20 cellular contexts compared by ENCODE assay signal in the genomic region with DNA sequence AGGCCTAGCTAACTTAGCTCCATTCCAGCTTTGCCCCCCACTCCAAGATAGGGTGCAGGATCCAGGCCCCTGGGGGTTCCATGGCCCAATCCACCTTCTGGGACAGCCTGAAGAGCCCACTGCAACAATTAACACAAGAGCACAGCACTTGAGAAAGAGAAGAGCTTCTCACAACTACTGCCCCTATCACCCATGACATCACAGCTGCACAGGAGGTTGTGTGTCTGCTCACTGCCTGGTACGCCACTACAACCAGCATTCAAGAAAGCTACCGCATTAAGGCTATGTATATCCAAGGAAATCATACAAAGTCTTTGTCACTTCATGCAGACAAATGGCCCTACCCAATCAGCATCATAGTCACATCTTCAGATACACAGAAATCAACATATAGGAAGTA.
A peak's percentile ranks its signal among the peaks of the same experiment; 100 is the strongest.
DNase-seq lines count a peak whose midpoint lies in the region; ATAC-seq and TF ChIP-seq lines count a peak whose summit lies in the region.
"Had no signal": no experiment of that assay in that cellular context is flagged by ENCODE, and none has a peak within 500 bp of the region (broad histone marks: within the 10 kb centered on the region; RNA-seq: fewer than 3 reads in every experiment).

No MANE protein-coding gene starts in this region.

- no peaks in the 10 kb centered on the region for H3K36me3 Mint-ChIP-seq in natural killer cell
- peaks cover 10% of the 10 kb centered on the region for H3K36me3 Mint-ChIP-seq in natural killer cell treated with Interleukin-12 subunit alpha and Interleukin-12 subunit beta and Interleukin-15 and Interleukin-18, amount 100 ng/mL, for 72 hours

- no peak for TF ChIP-seq EP300 in suprapubic skin (IDR thresholded peaks at IDR 0.05)

- H3K4me1 ChIP-seq in OCI-LY1 (ENCODE audit: insufficient read depth, low read length, severe bottlenecking) = peaks cover 45% of the 10 kb centered on the region
- peaks cover 22% of the 10 kb centered on the region for H3K4me1 ChIP-seq in effector memory CD4-positive, alpha-beta T cell (ENCODE audit: control insufficient read depth, insufficient read depth, low read length, poor library complexity, severe bottlenecking)
- H3K4me1 ChIP-seq in suprapubic skin = peaks cover 8% of the 10 kb centered on the region
- H3K4me1 ChIP-seq: parathyroid adenoma, SJSA1 had no signal

- peaks cover 41 to 45% of the 10 kb centered on the region in 2 donors for H3K4me1 Mint-ChIP-seq in natural killer cell
- H3K4me1 Mint-ChIP-seq in natural killer cell treated with Interleukin-12 subunit alpha and Interleukin-12 subunit beta and Interleukin-15 and Interleukin-18, amount 100 ng/mL, for 72 hours (ENCODE audit: low read depth in 2 of 2) = peaks cover 32 to 35% of the 10 kb centered on the region in 2 donors
- H3K4me1 Mint-ChIP-seq: nephron progenitor cell had no signal

- H3K9me3 ChIP-seq in OCI-LY1 (ENCODE audit: low read length) (no peaks in the 10 kb centered on the region), suprapubic skin (peaks cover 7% of the 10 kb centered on the region)
- H3K9me3 ChIP-seq in effector memory CD4-positive, alpha-beta T cell (ENCODE audit: control insufficient read depth, low read length) = no peaks in the 10 kb centered on the region
- H3K9me3 ChIP-seq: A549, SJSA1, upper lobe of right lung had no signal

- 100% methylated on average over 2 of the region's 2 CpGs for WGBS in suprapubic skin

- H3K27ac ChIP-seq in OCI-LY1 (ENCODE audit: low read depth, low read length, poor library complexity, severe bottlenecking) = peak overlapping the region; percentile 76
- H3K27ac ChIP-seq in effector memory CD4-positive, alpha-beta T cell (ENCODE audit: insufficient read depth, low read length, poor library complexity, severe bottlenecking) = peak overlapping the region; percentile 44
- no peak overlapping the region for H3K27ac ChIP-seq in suprapubic skin
- H3K27ac ChIP-seq: A549, parathyroid adenoma, SJSA1, upper lobe of right lung had no signal

- H3F3A ChIP-seq in OCI-LY1 (ENCODE audit: insufficient read depth, low read length) = no peaks in the 10 kb centered on the region

- no peaks in the 10 kb centered on the region for H3K9me3 Mint-ChIP-seq in natural killer cell
- no peaks in the 10 kb centered on the region for H3K9me3 Mint-ChIP-seq in natural killer cell treated with Interleukin-12 subunit alpha and Interleukin-12 subunit beta and Interleukin-15 and Interleukin-18, amount 100 ng/mL, for 72 hours

- TF ChIP-seq POLR2A in suprapubic skin (IDR thresholded peaks at IDR 0.05) = no peak

- no peaks in the 10 kb centered on the region for H3K36me3 ChIP-seq in OCI-LY1 (ENCODE audit: insufficient read depth, low read length)
- no peaks in the 10 kb centered on the region for H3K36me3 ChIP-seq in effector memory CD4-positive, alpha-beta T cell (ENCODE audit: control insufficient read depth, insufficient read depth, low read length)
- no peaks in the 10 kb centered on the region for H3K36me3 ChIP-seq in suprapubic skin
- H3K36me3 ChIP-seq: heart right ventricle, SJSA1, upper lobe of right lung had no signal

- H3K79me2 ChIP-seq in OCI-LY1 (ENCODE audit: insufficient read depth, low read length) = peaks cover 16% of the 10 kb centered on the region
- H3K79me2 ChIP-seq: parathyroid adenoma had no signal

- TF ChIP-seq CTCF in natural killer cell (IDR thresholded peaks at IDR 0.05) (no peak), OCI-LY1 (IDR thresholded peaks at IDR 0.05; ENCODE audit: low read length) (no peak), suprapubic skin (IDR thresholded peaks at IDR 0.05) (no peak)

- H3K27me3 ChIP-seq in OCI-LY1 (ENCODE audit: insufficient read depth, low read length) = no peaks in the 10 kb centered on the region
- no peaks in the 10 kb centered on the region for H3K27me3 ChIP-seq in effector memory CD4-positive, alpha-beta T cell (replicated peaks; ENCODE audit: control insufficient read depth, insufficient read depth, low read length, poor library complexity, severe bottlenecking)
- H3K27me3 ChIP-seq in suprapubic skin = no peaks in the 10 kb centered on the region
- H3K27me3 ChIP-seq: heart right ventricle, SJSA1, upper lobe of right lung had no signal

- H3K27me3 Mint-ChIP-seq in natural killer cell (ENCODE audit: low read depth in 2 of 2) = no peaks in the 10 kb centered on the region
- no peaks in the 10 kb centered on the region for H3K27me3 Mint-ChIP-seq in natural killer cell treated with Interleukin-12 subunit alpha and Interleukin-12 subunit beta and Interleukin-15 and Interleukin-18, amount 100 ng/mL, for 72 hours

- no peaks in the 10 kb centered on the region for H3K9me2 ChIP-seq in OCI-LY1 (ENCODE audit: low read depth, low read length)

- intact Hi-C loops in natural killer cell (cut with micrococcal nuclease) = no loop called here

- no peaks in the 10 kb centered on the region for H4K20me1 ChIP-seq in OCI-LY1 (ENCODE audit: insufficient read depth, low read length)

- no peak overlapping the region for H3K4me3 Mint-ChIP-seq in natural killer cell
- no peak overlapping the region for H3K4me3 Mint-ChIP-seq in natural killer cell treated with Interleukin-12 subunit alpha and Interleukin-12 subunit beta and Interleukin-15 and Interleukin-18, amount 100 ng/mL, for 72 hours
- H3K4me3 Mint-ChIP-seq: nephron progenitor cell had no signal

- peak overlapping the region; percentile 23; the same call in 1 of the 2 replicates for H3K4me2 ChIP-seq in OCI-LY1 (ENCODE audit: low read length)
- H3K4me2 ChIP-seq: A549 had no signal

- no peak for ATAC-seq in natural killer cell
- no peak for ATAC-seq in natural killer cell treated with Interleukin-12 subunit alpha and Interleukin-12 subunit beta and Interleukin-15 and Interleukin-18, amount 100 ng/mL, for 72 hours

- H3K9ac ChIP-seq in OCI-LY1 (ENCODE audit: low read length) = peak overlapping the region; percentile 13; the same call in 1 of the 2 replicates
- H3K9ac ChIP-seq: parathyroid adenoma had no signal

- peak overlapping the region; percentile 48 to 95 for H3K27ac Mint-ChIP-seq in natural killer cell
- peak overlapping the region in 1 of 2 donors; percentile 49 for H3K27ac Mint-ChIP-seq in natural killer cell treated with Interleukin-12 subunit alpha and Interleukin-12 subunit beta and Interleukin-15 and Interleukin-18, amount 100 ng/mL, for 72 hours
- H3K27ac Mint-ChIP-seq: nephron progenitor cell had no signal

- DNase-seq in natural killer cell = no peak
- DNase-seq in natural killer cell treated with Interleukin-12 subunit alpha and Interleukin-12 subunit beta and Interleukin-15 and Interleukin-18, amount 100 ng/mL, for 72 hours (ENCODE audit: low spot score) = no peak
- DNase-seq in effector memory CD4-positive, alpha-beta T cell = no peak
- DNase-seq in stimulated activated CD8-positive, alpha-beta memory T cell treated with anti-CD3 and anti-CD28 coated beads, Interleukin-4, amount 100 ng/mL, for 48 hours = no peak
- DNase-seq in NOMO-1 (lab: John Stamatoyannopoulos, UW; ENCODE audit: unreplicated experiment in 2 of 2) = no peak
- DNase-seq in NK-92 treated with Interleukin-12 subunit alpha and Interleukin-12 subunit beta, amount 100 ng/mL, for 24 hours (lab: John Stamatoyannopoulos, UW) = no peak
- DNase-seq in suprapubic skin (ENCODE audit: low spot score in 2 of 2) = no peak
- DNase-seq: activated T-cell treated with anti-CD3 and anti-CD28 coated beads, Interleukin-2, amount 50 U/mL, for 1 hour; amniotic stem cell; cortex of kidney; NCI-H1092; NCI-H1930; NCI-H226; nephron progenitor cell had no signal

- no peak overlapping the region for H2AFZ ChIP-seq in OCI-LY1 (ENCODE audit: low read length)
- H2AFZ ChIP-seq: parathyroid adenoma had no signal

- H3K4me3 ChIP-seq in OCI-LY1 (ENCODE audit: low read depth, low read length, poor library complexity, severe bottlenecking) = no peak overlapping the region
- H3K4me3 ChIP-seq in effector memory CD4-positive, alpha-beta T cell (ENCODE audit: insufficient read depth, low read depth, low read length, poor library complexity, severe bottlenecking) = no peak overlapping the region
- H3K4me3 ChIP-seq in suprapubic skin = no peak overlapping the region
- H3K4me3 ChIP-seq: A549, heart right ventricle, SJSA1, upper lobe of right lung had no signal
